13 cellular contexts compared by ENCODE assay signal in genomic region chr16:52812945-52813556, GRCh38.
DNase-seq lines count a peak whose midpoint lies in the region; ATAC-seq and TF ChIP-seq lines count a peak whose summit lies in the region.
"Had no signal": no experiment of that assay in that cellular context is flagged by ENCODE, and none has a peak within 500 bp of the region (broad histone marks: within the 10 kb centered on the region; RNA-seq: fewer than 3 reads in every experiment).

No MANE protein-coding gene starts in this region.

- no peak overlapping the region for H3K4me3 ChIP-seq in RWPE2 (ENCODE audit: severe bottlenecking)
- no peak overlapping the region for H3K4me3 ChIP-seq in fibroblast of pulmonary artery (replicated peaks; ENCODE audit: low read depth, low read length)
- H3K4me3 ChIP-seq: left ventricle myocardium inferior, thoracic aorta had no signal

- CTCF ChIA-PET in activated CD4-positive, alpha-beta T cell treated with anti-CD3 and anti-CD28 coated beads for 36 hours (lab: Charles Lee), result interaction anchor here (0.8 kb wide), 1 partner anchor 9 kb away, joined by 3 read pairs; no protein-coding TSS in a partner anchor
- CTCF ChIA-PET in GM10248 (lab: Yijun Ruan, JAX), result no interaction called here

- TF ChIP-seq CTCF in RWPE2 (IDR thresholded peaks at IDR 0.05; ENCODE audit: poor library complexity, severe bottlenecking) (no peak), fibroblast of pulmonary artery (IDR thresholded peaks at IDR 0.05; ENCODE audit: low read length, missing control alignments) (no peak), GM10248 (IDR thresholded peaks at IDR 0.05; ENCODE audit: control extremely low read depth, extremely low read depth, low read depth, missing control alignments) (no peak)

- no peaks in the 10 kb centered on the region for H3K27me3 Mint-ChIP-seq in activated CD4-positive, alpha-beta T cell treated with anti-CD3 and anti-CD28 coated beads for 36 hours
- H3K27me3 Mint-ChIP-seq in activated naive CD8-positive, alpha-beta T cell treated with anti-CD3 and anti-CD28 coated beads for 36 hours, result no peaks in the 10 kb centered on the region

- POLR2A ChIA-PET in activated CD4-positive, alpha-beta T cell treated with anti-CD3 and anti-CD28 coated beads for 36 hours (lab: Charles Lee), result no interaction called here
- POLR2A ChIA-PET in GM10248 (lab: Yijun Ruan, JAX), result no interaction called here

- no peaks in the 10 kb centered on the region for H3K27me3 ChIP-seq in RWPE2 (ENCODE audit: insufficient read depth, poor library complexity, severe bottlenecking)

- DNase-seq in H4 (ENCODE audit: low spot score) (peak; percentile 86), RWPE2 (ENCODE audit: low spot score) (no peak), fibroblast of pulmonary artery (ENCODE audit: low read depth) (peak; percentile 59), pulmonary artery endothelial cell (ENCODE audit: low read depth, low spot score) (peak; percentile 3), superior temporal gyrus (ENCODE audit: extremely low spot score) (no peak), GM10248 (ENCODE audit: extremely low spot score) (no peak)
- DNase-seq in activated CD4-positive, alpha-beta T cell treated with anti-CD3 and anti-CD28 coated beads for 36 hours, result no peak
- no peak for DNase-seq in activated naive CD8-positive, alpha-beta T cell treated with anti-CD3 and anti-CD28 coated beads for 36 hours
- DNase-seq: anterior cingulate cortex, COR-L47, left ventricle myocardium inferior, NCI-H2081 had no signal

- H3K4me1 Mint-ChIP-seq in activated CD4-positive, alpha-beta T cell treated with anti-CD3 and anti-CD28 coated beads for 36 hours, result no peaks in the 10 kb centered on the region
- H3K4me1 Mint-ChIP-seq in activated naive CD8-positive, alpha-beta T cell treated with anti-CD3 and anti-CD28 coated beads for 36 hours, result no peaks in the 10 kb centered on the region

- peak; percentile 84 for ATAC-seq in RWPE2 (ENCODE audit: low read depth)
- no peak for ATAC-seq in activated CD4-positive, alpha-beta T cell treated with anti-CD3 and anti-CD28 coated beads for 36 hours

- H3K9me3 Mint-ChIP-seq in activated CD4-positive, alpha-beta T cell treated with anti-CD3 and anti-CD28 coated beads for 36 hours (ENCODE audit: low read depth), result peaks cover 6% of the 10 kb centered on the region
- H3K9me3 Mint-ChIP-seq in activated naive CD8-positive, alpha-beta T cell treated with anti-CD3 and anti-CD28 coated beads for 36 hours, result peaks cover 2% of the 10 kb centered on the region

- H3K9me3 ChIP-seq in RWPE2 (ENCODE audit: severe bottlenecking), result no peaks in the 10 kb centered on the region
- H3K9me3 ChIP-seq: thoracic aorta had no signal

- H3K36me3 ChIP-seq in RWPE2 (ENCODE audit: low read depth), result no peaks in the 10 kb centered on the region
- H3K36me3 ChIP-seq: left ventricle myocardium inferior, thoracic aorta had no signal

- H3K36me3 Mint-ChIP-seq in activated CD4-positive, alpha-beta T cell treated with anti-CD3 and anti-CD28 coated beads for 36 hours (ENCODE audit: low read depth), result no peaks in the 10 kb centered on the region
- no peaks in the 10 kb centered on the region for H3K36me3 Mint-ChIP-seq in activated naive CD8-positive, alpha-beta T cell treated with anti-CD3 and anti-CD28 coated beads for 36 hours

- intact Hi-C loops in activated CD4-positive, alpha-beta T cell treated with anti-CD3 and anti-CD28 coated beads for 36 hours (cut with DNase I, micrococcal nuclease), result no loop called here

- no peak overlapping the region for H3K27ac Mint-ChIP-seq in activated CD4-positive, alpha-beta T cell treated with anti-CD3 and anti-CD28 coated beads for 36 hours
- no peak overlapping the region for H3K27ac Mint-ChIP-seq in activated naive CD8-positive, alpha-beta T cell treated with anti-CD3 and anti-CD28 coated beads for 36 hours

- H3K27ac ChIP-seq in RWPE2 (ENCODE audit: poor library complexity, severe bottlenecking), result peak overlapping the region; percentile 38
- H3K27ac ChIP-seq: left ventricle myocardium inferior, thoracic aorta had no signal

- no peak overlapping the region for H3K4me3 Mint-ChIP-seq in activated CD4-positive, alpha-beta T cell treated with anti-CD3 and anti-CD28 coated beads for 36 hours
- H3K4me3 Mint-ChIP-seq in activated naive CD8-positive, alpha-beta T cell treated with anti-CD3 and anti-CD28 coated beads for 36 hours, result no peak overlapping the region

- H3K4me1 ChIP-seq in RWPE2 (ENCODE audit: insufficient read depth, poor library complexity, severe bottlenecking), result peaks cover 14% of the 10 kb centered on the region

Comparison
In these comparisons a context has a peak if more than half of its experiments do, and no peak if none do; other contexts are left out.
1. DNase-seq: peak in H4 (single experiment), fibroblast of pulmonary artery (single experiment) and pulmonary artery endothelial cell (single experiment); none in RWPE2 (single experiment), activated CD4-positive, alpha-beta T cell treated with anti-CD3 and anti-CD28 coated beads for 36 hours (single experiment), superior temporal gyrus (single experiment), activated naive CD8-positive, alpha-beta T cell treated with anti-CD3 and anti-CD28 coated beads for 36 hours (single experiment) and GM10248 (single experiment).